In the genomic region with DNA sequence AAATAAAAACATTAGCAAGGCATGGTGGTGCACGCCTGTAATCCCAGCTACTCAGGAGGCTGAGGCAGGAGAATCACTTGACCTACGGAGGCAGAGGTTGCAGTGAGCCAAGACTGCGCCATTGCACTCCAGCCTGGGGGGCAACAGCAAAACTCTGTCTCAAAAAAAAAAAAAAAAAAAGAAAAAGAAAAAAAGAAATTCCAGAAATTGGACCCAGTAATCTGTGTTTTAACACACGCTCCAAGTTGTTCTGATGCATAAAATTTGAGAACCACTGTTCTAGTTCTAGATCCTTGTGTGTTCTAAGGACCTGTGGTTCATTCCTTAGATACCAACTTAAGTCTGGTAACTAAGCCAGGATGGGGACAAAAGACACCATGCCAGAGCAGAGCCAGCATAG, we compare ENCODE assay signal across 1 cellular context.
TF ChIP-seq lines count a peak whose summit lies in the region.

No MANE protein-coding gene starts in this region.

TF ChIP-seq in IMR-90, 13 proteins besides CTCF, POLR2A, EP300 and RAD21:
- TF ChIP-seq NFE2L2 (IDR thresholded peaks at IDR 0.05; ENCODE audit: low read depth, low read length) (no peak), SMC3 (IDR thresholded peaks at IDR 0.05; ENCODE audit: low read depth, low read length) (no peak), MAFK (IDR thresholded peaks at IDR 0.05; ENCODE audit: low read depth, low read length) (no peak), BHLHE40 (IDR thresholded peaks at IDR 0.05; ENCODE audit: low read depth, low read length) (no peak), ELK1 (IDR thresholded peaks at IDR 0.05; ENCODE audit: borderline replicate concordance, low read depth, low read length) (no peak), FOS (IDR thresholded peaks at IDR 0.05; ENCODE audit: low read depth, low read length) (no peak), MAZ (IDR thresholded peaks at IDR 0.05; ENCODE audit: borderline replicate concordance, low read depth, low read length) (no peak), CHD1 (IDR thresholded peaks at IDR 0.05; ENCODE audit: low read depth, low read length) (no peak), RFX5 (IDR thresholded peaks at IDR 0.05; ENCODE audit: low read depth, low read length) (no peak), USF2 (IDR thresholded peaks at IDR 0.05; ENCODE audit: low read depth, low read length) (no peak), RCOR1 (IDR thresholded peaks at IDR 0.05; ENCODE audit: insufficient replicate concordance, low read length) (no peak), CEBPB (IDR thresholded peaks at IDR 0.05; ENCODE audit: low read depth, low read length) (no peak), MXI1 (IDR thresholded peaks at IDR 0.05; ENCODE audit: borderline replicate concordance, low read depth, low read length) (no peak)
